8 cellular contexts compared by ENCODE assay signal in genomic region chr10:68471586-68472408, GRCh38. TPM values are rescaled to one million over a fixed set of nuclear protein-coding genes. Genes with fewer than 3 reads are reported as not detected.
DNase-seq lines count a peak whose midpoint lies in the region; ATAC-seq and TF ChIP-seq lines count a peak whose summit lies in the region.

Gene DNA2 (minus strand): TSS chr10:68471973. CDS start chr10:68471864, 109 bp downstream.

- H3K27me3 ChIP-seq in WERI-Rb-1 (ENCODE audit: insufficient read depth, low read depth, severe bottlenecking) (no peaks in the 10 kb centered on the region), breast epithelium (no peaks in the 10 kb centered on the region)

- H3K27ac ChIP-seq in WERI-Rb-1 (peak within 1 kb of the TSS; percentile 97), breast epithelium (peak within 1 kb of the TSS; percentile 25 to 46)

- H3K36me3 ChIP-seq in WERI-Rb-1: peaks cover 38% of the 10 kb centered on the region
- H3K36me3 ChIP-seq in breast epithelium: no peaks in the 10 kb centered on the region

- no peak for TF ChIP-seq POLR2A in breast epithelium (IDR thresholded peaks at IDR 0.05)

- H3K4me1 ChIP-seq in breast epithelium: peaks cover 0 to 6% of the 10 kb centered on the region in 2 donors

- ATAC-seq in GM18861 (IDR thresholded peaks at IDR 0.05; ENCODE audit: unreplicated experiment) (peak; percentile 81), HG03066 (IDR thresholded peaks at IDR 0.05; ENCODE audit: low read depth, unreplicated experiment) (peak; percentile 80)

- H3K9me3 ChIP-seq in WERI-Rb-1 (ENCODE audit: severe bottlenecking): no peaks in the 10 kb centered on the region
- no peaks in the 10 kb centered on the region for H3K9me3 ChIP-seq in breast epithelium

- DNase-seq in ACHN (peak; percentile 73), NCI-H2171 (lab: John Stamatoyannopoulos, UW) (peak; percentile 64), WERI-Rb-1 (peak; percentile 92), breast epithelium (ENCODE audit: low spot score in 2 of 2) (peak in 1 of 2 donors; percentile 55), iPS-NIHi11 (ENCODE audit: low spot score) (peak; percentile 97), smooth muscle cell of the brain vasculature (ENCODE audit: low read depth, low spot score) (peak; percentile 24)

- intact Hi-C loops in breast epithelium (cut with DNase I; ENCODE audit: low total_unique reads): no loop called here

- TF ChIP-seq CTCF in WERI-Rb-1 (IDR thresholded peaks at IDR 0.05; ENCODE audit: low read depth, low read length) (no peak), breast epithelium (IDR thresholded peaks at IDR 0.05) (no peak)

- peak within 1 kb of the TSS; percentile 96 for H3K4me3 ChIP-seq in WERI-Rb-1 (ENCODE audit: low read depth, low read length)
- H3K4me3 ChIP-seq in breast epithelium: peak within 1 kb of the TSS; percentile 49 to 84 (median 67)

- in situ Hi-C loops in ACHN (cut with HindIII; ENCODE audit: low pct_ligation_motif_present, low pct_unique_long_range_greater_than_20kb, low sequenced_read_pairs): no loop called here

RNA-seq across cellular contexts. Expression of gene DNA2, which starts in this region (rescaled TPM):
- total RNA-seq in breast epithelium: 1 to 10 TPM; 2.8 to 6.6 (median 3.4) TPM
